1 cellular context compared by ENCODE assay signal in the genomic region with DNA sequence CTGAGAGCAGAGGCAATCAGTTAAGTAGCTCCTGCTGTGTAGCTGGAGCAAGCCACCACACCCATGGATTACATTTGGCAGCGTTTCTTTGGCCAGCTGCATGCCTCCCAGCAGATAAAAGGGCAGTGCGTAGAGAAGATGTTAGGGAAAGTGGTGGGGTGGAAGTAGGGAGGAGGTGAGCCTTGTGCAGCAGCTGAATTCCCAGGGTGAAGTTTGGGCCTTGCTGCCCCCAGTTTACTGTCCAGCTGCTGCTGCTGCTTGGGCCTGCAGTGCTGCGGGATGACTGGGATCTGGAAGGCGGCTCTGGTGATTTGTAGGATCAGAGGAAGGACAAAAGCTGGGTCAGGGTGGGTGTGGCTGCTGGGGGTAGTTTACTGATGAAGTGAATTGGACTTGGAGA.
TF ChIP-seq lines count a peak whose summit lies in the region.

No MANE protein-coding gene starts in this region.

TF ChIP-seq in WTC11, 78 proteins besides CTCF, POLR2A, EP300 and RAD21 (continued from another document):
- TF ChIP-seq, protein P1, sequence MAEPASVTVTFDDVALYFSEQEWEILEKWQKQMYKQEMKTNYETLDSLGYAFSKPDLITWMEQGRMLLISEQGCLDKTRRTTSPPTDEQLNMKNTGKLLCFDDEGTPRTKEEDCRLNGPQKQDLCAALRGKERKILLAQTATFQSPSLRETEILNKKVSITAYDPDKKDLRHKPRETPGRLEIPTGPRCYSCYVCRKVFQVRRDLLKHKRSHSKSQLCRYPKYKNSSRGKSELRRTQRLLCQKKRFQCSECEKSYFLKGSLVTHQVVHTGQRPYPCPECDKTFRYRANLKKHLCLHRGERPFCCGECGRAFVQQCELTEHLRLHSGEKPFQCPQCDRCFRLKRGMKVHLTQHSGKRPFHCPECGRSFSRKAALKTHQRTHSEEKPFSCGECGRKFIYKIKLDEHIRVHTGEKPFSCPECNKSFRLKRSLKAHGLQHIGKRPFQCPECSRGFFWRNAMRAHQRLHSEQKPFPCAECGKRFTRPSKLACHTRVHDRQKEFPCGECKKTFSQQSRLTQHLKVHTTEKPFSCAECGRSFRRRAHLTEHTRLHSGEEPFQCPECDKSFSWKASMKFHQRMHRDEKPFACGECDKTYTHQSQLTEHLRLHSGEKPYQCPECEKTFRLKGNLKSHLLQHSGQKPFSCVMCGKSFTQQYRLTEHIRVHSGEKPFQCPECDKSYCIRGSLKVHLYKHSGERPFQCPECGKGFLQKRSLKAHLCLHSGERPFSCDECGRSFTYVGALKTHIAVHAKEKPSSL (CRISPR knock-in tag; conservative IDR thresholded peaks at IDR 0.05), result no peak
- TF ChIP-seq RELA (CRISPR knock-in tag; IDR thresholded peaks at IDR 0.05; ENCODE audit: borderline replicate concordance), result no peak
- TF ChIP-seq ZNF416 (CRISPR knock-in tag; IDR thresholded peaks at IDR 0.05), result no peak
- no peak for TF ChIP-seq ZNF317 (CRISPR knock-in tag; IDR thresholded peaks at IDR 0.05; ENCODE audit: borderline replicate concordance, low read depth)
- no peak for TF ChIP-seq ZBTB21 (CRISPR knock-in tag; IDR thresholded peaks at IDR 0.05; ENCODE audit: borderline replicate concordance)
- TF ChIP-seq, protein P2, sequence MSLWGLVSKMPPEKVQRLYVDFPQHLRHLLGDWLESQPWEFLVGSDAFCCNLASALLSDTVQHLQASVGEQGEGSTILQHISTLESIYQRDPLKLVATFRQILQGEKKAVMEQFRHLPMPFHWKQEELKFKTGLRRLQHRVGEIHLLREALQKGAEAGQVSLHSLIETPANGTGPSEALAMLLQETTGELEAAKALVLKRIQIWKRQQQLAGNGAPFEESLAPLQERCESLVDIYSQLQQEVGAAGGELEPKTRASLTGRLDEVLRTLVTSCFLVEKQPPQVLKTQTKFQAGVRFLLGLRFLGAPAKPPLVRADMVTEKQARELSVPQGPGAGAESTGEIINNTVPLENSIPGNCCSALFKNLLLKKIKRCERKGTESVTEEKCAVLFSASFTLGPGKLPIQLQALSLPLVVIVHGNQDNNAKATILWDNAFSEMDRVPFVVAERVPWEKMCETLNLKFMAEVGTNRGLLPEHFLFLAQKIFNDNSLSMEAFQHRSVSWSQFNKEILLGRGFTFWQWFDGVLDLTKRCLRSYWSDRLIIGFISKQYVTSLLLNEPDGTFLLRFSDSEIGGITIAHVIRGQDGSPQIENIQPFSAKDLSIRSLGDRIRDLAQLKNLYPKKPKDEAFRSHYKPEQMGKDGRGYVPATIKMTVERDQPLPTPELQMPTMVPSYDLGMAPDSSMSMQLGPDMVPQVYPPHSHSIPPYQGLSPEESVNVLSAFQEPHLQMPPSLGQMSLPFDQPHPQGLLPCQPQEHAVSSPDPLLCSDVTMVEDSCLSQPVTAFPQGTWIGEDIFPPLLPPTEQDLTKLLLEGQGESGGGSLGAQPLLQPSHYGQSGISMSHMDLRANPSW (CRISPR knock-in tag; conservative IDR thresholded peaks at IDR 0.05; ENCODE audit: low read depth), result no peak
- TF ChIP-seq, protein P3, sequence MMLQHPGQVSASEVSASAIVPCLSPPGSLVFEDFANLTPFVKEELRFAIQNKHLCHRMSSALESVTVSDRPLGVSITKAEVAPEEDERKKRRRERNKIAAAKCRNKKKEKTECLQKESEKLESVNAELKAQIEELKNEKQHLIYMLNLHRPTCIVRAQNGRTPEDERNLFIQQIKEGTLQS (CRISPR knock-in tag; conservative IDR thresholded peaks at IDR 0.05), result no peak
- TF ChIP-seq FOXP1 (CRISPR knock-in tag; IDR thresholded peaks at IDR 0.05; ENCODE audit: borderline replicate concordance), result no peak
- TF ChIP-seq, protein P4, sequence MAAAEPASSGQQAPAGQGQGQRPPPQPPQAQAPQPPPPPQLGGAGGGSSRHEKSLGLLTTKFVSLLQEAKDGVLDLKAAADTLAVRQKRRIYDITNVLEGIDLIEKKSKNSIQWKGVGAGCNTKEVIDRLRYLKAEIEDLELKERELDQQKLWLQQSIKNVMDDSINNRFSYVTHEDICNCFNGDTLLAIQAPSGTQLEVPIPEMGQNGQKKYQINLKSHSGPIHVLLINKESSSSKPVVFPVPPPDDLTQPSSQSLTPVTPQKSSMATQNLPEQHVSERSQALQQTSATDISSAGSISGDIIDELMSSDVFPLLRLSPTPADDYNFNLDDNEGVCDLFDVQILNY (CRISPR knock-in tag; IDR thresholded peaks at IDR 0.05), result no peak
- no peak for TF ChIP-seq NFATC4 (CRISPR knock-in tag; IDR thresholded peaks at IDR 0.05)
- TF ChIP-seq NR1H2 (CRISPR knock-in tag; IDR thresholded peaks at IDR 0.05), result no peak
- no peak for TF ChIP-seq ZNF423 (CRISPR knock-in tag; IDR thresholded peaks at IDR 0.05)
